33 cellular contexts compared by ENCODE assay signal in genomic region chr3:173793963-173794362, GRCh38.
"Had no signal": no experiment of that assay in that cellular context is flagged by ENCODE, and none has a peak within 500 bp of the region (broad histone marks: within the 10 kb centered on the region; RNA-seq: fewer than 3 reads in every experiment).

No MANE protein-coding gene starts in this region.

- FAIRE-seq: kidney had no signal

- H3K4me3 ChIP-seq: colonic mucosa, gastroesophageal sphincter, hepatocyte, neural progenitor cell, psoas muscle, smooth muscle cell, stomach, thyroid gland, upper lobe of right lung had no signal

- H3K79me2 ChIP-seq: hepatocyte, parathyroid adenoma had no signal

- H2AFZ ChIP-seq: hepatocyte, neural progenitor cell, parathyroid adenoma had no signal

- H3K36me3 ChIP-seq: colonic mucosa, gastroesophageal sphincter, neural progenitor cell, stomach, thyroid gland, upper lobe of right lung, WERI-Rb-1 had no signal

- H3K9me3 Mint-ChIP-seq: activated CD4-positive, alpha-beta T cell treated with anti-CD3 and anti-CD28 coated beads, Interleukin-2, amount 10 ng/mL, durations not matched to agents 24 days and 14 days; neural progenitor cell; stimulated activated memory B cell treated with anti-CD40 and anti-IgM and Interleukin-4, amounts not matched to agents 10 μg/mL and 1 μg/mL and 100 μg/mL, for 72 hours had no signal

- H3K9me3 ChIP-seq: colonic mucosa, gastroesophageal sphincter, psoas muscle, stomach, thyroid gland, upper lobe of right lung had no signal

- H3K9ac ChIP-seq: neural progenitor cell, parathyroid adenoma had no signal

- H3K4me2 ChIP-seq: hepatocyte, neural progenitor cell, smooth muscle cell had no signal

- H3K27ac Mint-ChIP-seq: activated CD4-positive, alpha-beta memory T cell treated with anti-CD3 and anti-CD28 coated beads for 36 hours; activated CD4-positive, alpha-beta T cell treated with anti-CD3 and anti-CD28 coated beads, Interleukin-2, amount 10 ng/mL, durations not matched to agents 24 days and 14 days; naive thymus-derived CD4-positive, alpha-beta T cell; neural progenitor cell; stimulated activated memory B cell treated with anti-CD40 and anti-IgM and Interleukin-4, amounts not matched to agents 10 μg/mL and 1 μg/mL and 100 μg/mL, for 72 hours; T-helper 17 cell had no signal

- H3K27ac ChIP-seq: colonic mucosa, gastroesophageal sphincter, hepatocyte, neural progenitor cell, parathyroid adenoma, psoas muscle, stomach, thyroid gland, upper lobe of right lung, WERI-Rb-1 had no signal

- H3K27me3 ChIP-seq: colonic mucosa, gastroesophageal sphincter, hepatocyte, neural progenitor cell, stomach, thyroid gland, upper lobe of right lung had no signal

- DNase-seq: activated CD4-positive, alpha-beta memory T cell treated with anti-CD3 and anti-CD28 coated beads for 36 hours; activated CD4-positive, alpha-beta T cell treated with anti-CD3 and anti-CD28 coated beads, Interleukin-2, amount 10 ng/mL, durations not matched to agents 24 days and 14 days; activated CD4-positive, CD25-positive, alpha-beta regulatory T cell treated with anti-CD3 and anti-CD28 coated beads, Interleukin-2, amount 50 U/mL, for 72 hours; activated CD8-positive, alpha-beta memory T cell treated with anti-CD3 and anti-CD28 coated beads, Interleukin-2, amount 50 U/mL, for 4 hours; activated gamma-delta T cell treated with Interleukin-2 at 50 U/mL for 16 hours; activated naive CD4-positive, alpha-beta T cell treated with anti-CD3 and anti-CD28 coated beads, Interleukin-2, amount 50 U/mL, for 16 hours; activated T-cell treated with anti-CD3 and anti-CD28 coated beads, Interleukin-2, amount 50 U/mL, for 1 hour; amygdala; cerebellar nuclear complex; colonic mucosa; effector CD8-positive, alpha-beta T cell; erythroblast; kidney; left colon; midbrain; naive thymus-derived CD4-positive, alpha-beta T cell; occipital lobe; psoas muscle; stimulated activated CD4-positive, alpha-beta T cell treated with anti-CD3 and anti-CD28 coated beads, Interleukin-1b, Interleukin-23, amount 100 ng/mL, for 48 hours; stimulated activated CD4-positive, alpha-beta T cell treated with anti-CD3 and anti-CD28 coated beads, Interleukin-4, amount 100 ng/mL, for 4 hours; stimulated activated CD8-positive, alpha-beta memory T cell treated with anti-CD3 and anti-CD28 coated beads, Interleukin-4, amount 100 ng/mL, for 48 hours; stomach; T-helper 17 cell; T1000; thyroid gland; upper lobe of right lung; WERI-Rb-1 had no signal

- H3K4me1 ChIP-seq: colonic mucosa, gastroesophageal sphincter, parathyroid adenoma, psoas muscle, stomach, thyroid gland, upper lobe of right lung had no signal

- H3K27me3 Mint-ChIP-seq: activated CD4-positive, alpha-beta memory T cell treated with anti-CD3 and anti-CD28 coated beads for 36 hours; activated CD4-positive, alpha-beta T cell treated with anti-CD3 and anti-CD28 coated beads, Interleukin-2, amount 10 ng/mL, durations not matched to agents 24 days and 14 days; naive thymus-derived CD4-positive, alpha-beta T cell; stimulated activated memory B cell treated with anti-CD40 and anti-IgM and Interleukin-4, amounts not matched to agents 10 μg/mL and 1 μg/mL and 100 μg/mL, for 72 hours; T-helper 17 cell had no signal

- H3K4me3 Mint-ChIP-seq: activated CD4-positive, alpha-beta memory T cell treated with anti-CD3 and anti-CD28 coated beads for 36 hours; activated CD4-positive, alpha-beta T cell treated with anti-CD3 and anti-CD28 coated beads, Interleukin-2, amount 10 ng/mL, durations not matched to agents 24 days and 14 days; naive thymus-derived CD4-positive, alpha-beta T cell; neural progenitor cell; stimulated activated memory B cell treated with anti-CD40 and anti-IgM and Interleukin-4, amounts not matched to agents 10 μg/mL and 1 μg/mL and 100 μg/mL, for 72 hours; T-helper 17 cell had no signal

- H3K4me1 Mint-ChIP-seq: activated CD4-positive, alpha-beta T cell treated with anti-CD3 and anti-CD28 coated beads, Interleukin-2, amount 10 ng/mL, durations not matched to agents 24 days and 14 days; stimulated activated memory B cell treated with anti-CD40 and anti-IgM and Interleukin-4, amounts not matched to agents 10 μg/mL and 1 μg/mL and 100 μg/mL, for 72 hours; T-helper 17 cell had no signal

- H3K36me3 Mint-ChIP-seq: activated CD4-positive, alpha-beta memory T cell treated with anti-CD3 and anti-CD28 coated beads for 36 hours; naive thymus-derived CD4-positive, alpha-beta T cell; neural progenitor cell; stimulated activated memory B cell treated with anti-CD40 and anti-IgM and Interleukin-4, amounts not matched to agents 10 μg/mL and 1 μg/mL and 100 μg/mL, for 72 hours had no signal
